ENCODE assay signal across 8 cellular contexts in genomic region chr5:62578540-62578939, GRCh38. TPM values are rescaled to one million over a fixed set of nuclear protein-coding genes. Genes with fewer than 3 reads are reported as not detected.
A peak's percentile ranks its signal among the peaks of the same experiment; 100 is the strongest.
DNase-seq lines count a peak whose midpoint lies in the region; ATAC-seq and TF ChIP-seq lines count a peak whose summit lies in the region.

Gene LRRC70 (plus strand): TSS chr5:62578819. CDS start chr5:62579439, 620 bp downstream.

- POLR2A ChIA-PET in activated naive CD8-positive, alpha-beta T cell treated with anti-CD3 and anti-CD28 coated beads, Interleukin-2, amount 10 ng/mL, durations not matched to agents 7 days and 5 days (lab: Charles Lee): interaction anchor here (0.7 to 1.4 kb wide), 2 partner anchors 234 to 273 kb away, joined by 3 to 5 read pairs; partner anchors contain the start of gene KIF2A

- peak within 1 kb of the TSS; percentile 72 for H3K27ac Mint-ChIP-seq in activated naive CD8-positive, alpha-beta T cell treated with anti-CD3 and anti-CD28 coated beads, Interleukin-2, amount 10 ng/mL, durations not matched to agents 7 days and 5 days

- CTCF ChIA-PET in mammary epithelial cell (lab: Charles Lee; ENCODE audit: low non-redundant PET): no interaction called here

- dilution Hi-C loops in mammary epithelial cell (cut with HindIII; ENCODE audit: low sequenced_read_pairs): no loop called here

- BruUV-seq in mammary epithelial cell (replicated peaks; lab: Mats Ljungman, UMichigan): no TSS peak

- no peaks in the 10 kb centered on the region for H3K27me3 Mint-ChIP-seq in activated naive CD8-positive, alpha-beta T cell treated with anti-CD3 and anti-CD28 coated beads, Interleukin-2, amount 10 ng/mL, durations not matched to agents 7 days and 5 days

- no peaks in the 10 kb centered on the region for H3K9me3 ChIP-seq in mammary epithelial cell (replicated peaks; ENCODE audit: insufficient read depth, low read length)

- H3K9me3 Mint-ChIP-seq in activated naive CD8-positive, alpha-beta T cell treated with anti-CD3 and anti-CD28 coated beads, Interleukin-2, amount 10 ng/mL, durations not matched to agents 7 days and 5 days: no peaks in the 10 kb centered on the region

- WGBS in mammary epithelial cell (ENCODE audit: low coverage, missing lambda C conversion rate): 77% methylated on average over 4 of the region's 4 CpGs

- no peaks in the 10 kb centered on the region for H4K20me1 ChIP-seq in mammary epithelial cell (ENCODE audit: insufficient read depth, low read length)

- TF ChIP-seq CTCF in mammary epithelial cell (conservative IDR thresholded peaks at IDR 0.05 in 1 of 2, IDR thresholded peaks at IDR 0.05 in 1 of 2; ENCODE audit: extremely low read depth in 1 of 2, insufficient read depth in 1 of 2, low read depth in 1 of 2, low read length in 2 of 2): no peak

- H3K36me3 Mint-ChIP-seq in activated naive CD8-positive, alpha-beta T cell treated with anti-CD3 and anti-CD28 coated beads, Interleukin-2, amount 10 ng/mL, durations not matched to agents 7 days and 5 days: peaks cover 13% of the 10 kb centered on the region

- intact Hi-C loops in mammary epithelial cell (cut with micrococcal nuclease): no loop called here

- no peak within 1 kb of the TSS for H3K9ac ChIP-seq in mammary epithelial cell (ENCODE audit: insufficient read depth, low read length)

- peak; percentile 79 for ATAC-seq in GM19463 (IDR thresholded peaks at IDR 0.05; ENCODE audit: unreplicated experiment)
- peak; percentile 88 for ATAC-seq in HG03469 (IDR thresholded peaks at IDR 0.05; ENCODE audit: unreplicated experiment)
- ATAC-seq in activated naive CD8-positive, alpha-beta T cell treated with anti-CD3 and anti-CD28 coated beads, Interleukin-2, amount 10 ng/mL, durations not matched to agents 7 days and 5 days (ENCODE audit: low read depth): peak; percentile 98

- H2AFZ ChIP-seq in mammary epithelial cell (ENCODE audit: low read depth, low read length): no peak within 1 kb of the TSS

- H3K27ac ChIP-seq in mammary epithelial cell (ENCODE audit: insufficient read depth, low read depth, low read length): no peak within 1 kb of the TSS

- H3K79me2 ChIP-seq in mammary epithelial cell (ENCODE audit: insufficient read depth, low read length): no peaks in the 10 kb centered on the region

- H3K27me3 ChIP-seq in mammary epithelial cell (ENCODE audit: insufficient read depth, low read length): no peaks in the 10 kb centered on the region

- H3K4me3 Mint-ChIP-seq in activated naive CD8-positive, alpha-beta T cell treated with anti-CD3 and anti-CD28 coated beads, Interleukin-2, amount 10 ng/mL, durations not matched to agents 7 days and 5 days: peak within 1 kb of the TSS; percentile 67

- peaks cover 14% of the 10 kb centered on the region for H3K4me1 Mint-ChIP-seq in activated naive CD8-positive, alpha-beta T cell treated with anti-CD3 and anti-CD28 coated beads, Interleukin-2, amount 10 ng/mL, durations not matched to agents 7 days and 5 days

- peak; percentile 23 for DNase-seq in ELF-1 (ENCODE audit: low read depth, low spot score)
- DNase-seq in activated naive CD8-positive, alpha-beta T cell treated with anti-CD3 and anti-CD28 coated beads, Interleukin-2, amount 10 ng/mL, durations not matched to agents 7 days and 5 days: no peak
- peak; percentile 29 for DNase-seq in medulla oblongata (ENCODE audit: extremely low spot score)
- DNase-seq in mammary epithelial cell: no peak
- no peak for DNase-seq in stimulated activated CD4-positive, alpha-beta T cell treated with anti-CD3 and anti-CD28 coated beads, Interleukin-4, amount 100 ng/mL, for 1 hour
- DNase-seq in HuH-7 (ENCODE audit: low spot score): no peak

- no peaks in the 10 kb centered on the region for H3K4me1 ChIP-seq in mammary epithelial cell (ENCODE audit: insufficient read depth, low read length)

- no peak within 1 kb of the TSS for H3K4me2 ChIP-seq in mammary epithelial cell (ENCODE audit: insufficient read depth, low read depth, low read length)

- H3K4me3 ChIP-seq in mammary epithelial cell (replicated peaks in 1 of 3; ENCODE audit: insufficient read depth in 1 of 3, low read depth in 2 of 3, low read length in 3 of 3): no peak within 1 kb of the TSS

- in situ Hi-C loops in mammary epithelial cell (cut with MboI; ENCODE audit: low sequenced_read_pairs in 2 of 2): no loop called here

- no peaks in the 10 kb centered on the region for H3K36me3 ChIP-seq in mammary epithelial cell (ENCODE audit: insufficient read depth, low read length)

RNA-seq across cellular contexts. Expression of gene LRRC70, which starts in this region (rescaled TPM):
- under 1 TPM; 0.71 to 0.86 TPM for total RNA-seq in activated naive CD8-positive, alpha-beta T cell treated with anti-CD3 and anti-CD28 coated beads, Interleukin-2, amount 10 ng/mL, durations not matched to agents 7 days and 5 days
- 1 to 10 TPM in 1 of 2 donors, under 1 TPM in 1; 0.38 to 1.2 TPM for total RNA-seq in mammary epithelial cell
- 0.12 TPM for polyA plus RNA-seq in mammary epithelial cell
- not detected for polyA minus RNA-seq in mammary epithelial cell

Comparison
In these comparisons a context has a peak if more than half of its experiments do, and no peak if none do; other contexts are left out.
1. Peak in ATAC-seq in activated naive CD8-positive, alpha-beta T cell treated with anti-CD3 and anti-CD28 coated beads, Interleukin-2, amount 10 ng/mL, durations not matched to agents 7 days and 5 days; RNA of the gene not detected or under 1 TPM.
2. DNase-seq: peak in ELF-1 (single experiment) and medulla oblongata (single experiment); none in activated naive CD8-positive, alpha-beta T cell treated with anti-CD3 and anti-CD28 coated beads, Interleukin-2, amount 10 ng/mL, durations not matched to agents 7 days and 5 days (single experiment), mammary epithelial cell (single experiment), stimulated activated CD4-positive, alpha-beta T cell treated with anti-CD3 and anti-CD28 coated beads, Interleukin-4, amount 100 ng/mL, for 1 hour (single experiment) and HuH-7 (single experiment).
3. Peak in every context shown above with its lines, with median percentiles within 50 percentile points of each other: ATAC-seq.